21 cellular contexts compared by ENCODE assay signal in the genomic region with DNA sequence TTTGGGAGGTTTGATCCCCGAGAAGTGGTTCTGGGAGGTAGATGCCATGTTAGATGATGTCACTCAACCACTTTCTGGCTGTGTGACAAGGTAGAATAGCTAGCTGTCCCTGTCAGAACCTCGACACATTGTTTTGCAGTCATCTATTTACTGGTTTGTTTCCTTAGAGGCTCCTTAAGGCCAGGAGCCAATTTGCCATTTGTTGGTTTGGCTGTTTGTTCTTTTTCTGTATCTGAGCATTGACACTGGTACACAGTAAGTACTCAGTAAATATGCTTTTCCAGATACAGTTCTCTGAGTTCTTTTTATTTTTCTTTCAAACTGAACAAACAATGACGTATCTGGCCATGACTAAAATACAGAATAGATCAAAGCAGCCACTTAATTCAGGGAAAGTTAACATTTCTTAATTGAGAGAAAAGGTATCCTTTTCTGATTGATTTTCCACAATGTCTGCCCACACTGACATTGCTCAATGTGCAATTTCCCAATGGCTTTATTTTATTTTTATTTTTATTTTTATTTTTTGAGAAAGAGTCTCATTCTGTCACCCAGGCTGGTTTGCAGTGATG.
DNase-seq lines count a peak whose midpoint lies in the region; ATAC-seq, FAIRE-seq and TF ChIP-seq lines count a peak whose summit lies in the region.
"Had no signal": no experiment of that assay in that cellular context is flagged by ENCODE, and none has a peak within 500 bp of the region (broad histone marks: within the 10 kb centered on the region; RNA-seq: fewer than 3 reads in every experiment).

No MANE protein-coding gene starts in this region.

- H3K9me2 ChIP-seq in GM23248 (ENCODE audit: insufficient read depth), result no peaks in the 10 kb centered on the region
- H3K9me2 ChIP-seq: SK-N-SH had no signal

- H3K4me2 ChIP-seq in GM23248 (ENCODE audit: unreplicated experiment), result no peak overlapping the region
- H3K4me2 ChIP-seq: SK-N-SH had no signal

- H3K27ac ChIP-seq in 22Rv1 (peak overlapping the region; percentile 32), GM23248 (no peak overlapping the region)

- no peak overlapping the region for H3K9ac ChIP-seq in GM23248
- H3K9ac ChIP-seq: SK-N-SH had no signal

- H4K20me1 ChIP-seq in GM23248 (ENCODE audit: insufficient read depth), result no peaks in the 10 kb centered on the region

- H3K4me3 ChIP-seq in GM23248, result no peak overlapping the region

- FAIRE-seq in H54 (lab: Jason Lieb, UNC), result no peak
- FAIRE-seq: A204.1, D721Med, H1 had no signal

- no peak for TF ChIP-seq POLR2A in H54 (IDR thresholded peaks at IDR 0.05; ENCODE audit: low read depth, low read length)

- no peaks in the 10 kb centered on the region for H3K4me1 ChIP-seq in GM23248 (ENCODE audit: insufficient read depth)

- no peak for ATAC-seq in GM19351 (IDR thresholded peaks at IDR 0.05; ENCODE audit: unreplicated experiment)
- no peak for ATAC-seq in HG02642 (IDR thresholded peaks at IDR 0.05; ENCODE audit: poor library complexity, unreplicated experiment)
- ATAC-seq: Panc1 had no signal

- no peak overlapping the region for H2AFZ ChIP-seq in GM23248

- in situ Hi-C loops in GM23248 (cut with MboI), result no loop called here

- peak; percentile 34 for DNase-seq in GM23248
- peak; percentile 57 for DNase-seq in NCI-H774 (lab: John Stamatoyannopoulos, UW)
- peak; percentile 17 for DNase-seq in kidney tubule cell (ENCODE audit: low spot score)
- no peak for DNase-seq in NCI-H1092 (lab: John Stamatoyannopoulos, UW)
- DNase-seq in H54 (ENCODE audit: insufficient read length, low spot score), result no peak
- DNase-seq: KBM-7, NCI-H1105, NCI-H146, NCI-H2081, NCI-H446 treated with DMSO at 0.1 percent for 48 hours, NCI-H526 treated with DMSO at 0.1 percent for 48 hours, SIG-M5, SK-N-SH, T-helper 2 cell had no signal

- TF ChIP-seq CTCF in 22Rv1 (IDR thresholded peaks at IDR 0.05), result no peak

- WGBS in GM23248 (ENCODE audit: low coverage in 1 of 2, low lambda C conversion rate in 2 of 2, missing lambda C conversion rate in 2 of 2), 2 experiments, result 29 to 37% methylated on average over 3 of the region's 3 CpGs

- no peaks in the 10 kb centered on the region for H3F3A ChIP-seq in GM23248 (ENCODE audit: insufficient read depth)

- H3K36me3 ChIP-seq in GM23248 (ENCODE audit: low read depth), result no peaks in the 10 kb centered on the region

- no peaks in the 10 kb centered on the region for H3K27me3 ChIP-seq in GM23248 (replicated peaks; ENCODE audit: insufficient read depth)

- no peaks in the 10 kb centered on the region for H3K9me3 ChIP-seq in GM23248 (ENCODE audit: low read depth)
- H3K9me3 ChIP-seq: SK-N-SH had no signal

- no peaks in the 10 kb centered on the region for H3K79me2 ChIP-seq in GM23248 (ENCODE audit: insufficient read depth)

Comparison
In these comparisons a context has a peak if more than half of its experiments do, and no peak if none do; other contexts are left out.
1. DNase-seq: peak in GM23248 (single experiment), NCI-H774 (single experiment) and kidney tubule cell (single experiment); none in NCI-H1092 (single experiment) and H54 (single experiment).